ENCODE assay signal across 8 cellular contexts in genomic region chr3:180036678-180037455, GRCh38. TPM values are rescaled to one million over a fixed set of nuclear protein-coding genes. Genes with fewer than 3 reads are reported as not detected.
DNase-seq lines count a peak whose midpoint lies in the region; ATAC-seq and TF ChIP-seq lines count a peak whose summit lies in the region.

TSS of gene PEX5L (minus strand) at chr3:180036937. CDS start at chr3:180036599, 338 bp downstream.

- intact Hi-C loops in left cardiac atrium (cut with DNase I): no loop called here
- intact Hi-C loops in psoas muscle (cut with DNase I): no loop called here
- intact Hi-C loops in lower leg skin (cut with DNase I; ENCODE audit: low total_unique reads): no loop called here

- H3K27me3 ChIP-seq in psoas muscle (ENCODE audit: insufficient read depth in 3 of 3, low read length in 2 of 3): peaks cover 4 to 46% (median 7%) of the 10 kb centered on the region in 3 donors

- H3K4me1 ChIP-seq in psoas muscle: no peaks in the 10 kb centered on the region

- no peaks in the 10 kb centered on the region for H3K9me3 ChIP-seq in psoas muscle

- ATAC-seq in GM18873 (IDR thresholded peaks at IDR 0.05; ENCODE audit: low FRiP score, unreplicated experiment) (peak; percentile 47), HG03066 (IDR thresholded peaks at IDR 0.05; ENCODE audit: low read depth, unreplicated experiment) (peak; percentile 84), left cardiac atrium (peak; percentile 72 to 94), psoas muscle (peak in 3 of 4 donors; percentile 47 to 61 (median 60))

- DNase-seq in AG09309 (ENCODE audit: low read depth) (no peak), NCI-H2107 treated with DMSO at 0.1 percent for 48 hours (lab: John Stamatoyannopoulos, UW; ENCODE audit: unreplicated experiment) (peak; percentile 81), activated gamma-delta T cell (lab: John Stamatoyannopoulos, UW) (peak; percentile 15), left cardiac atrium (peak; percentile 48), psoas muscle (peak; percentile 19 to 54), lower leg skin (ENCODE audit: low spot score in 2 of 2) (no peak)

- H3K27ac ChIP-seq in psoas muscle: no peak within 1 kb of the TSS

- 0 to 1% (median 1%) methylated on average over 88 to 96 of the region's 96 CpGs for WGBS in psoas muscle, 3 donors
- WGBS in lower leg skin, 2 donors: 4 to 8% methylated on average over 28 to 48 of the region's 96 CpGs

- H3K4me3 ChIP-seq in AG09309 (ENCODE audit: control insufficient read depth, low read depth, low read length) (peak within 1 kb of the TSS; percentile 37), psoas muscle (peak within 1 kb of the TSS; percentile 52), lower leg skin (ENCODE audit: low read depth, poor library complexity, severe bottlenecking) (no peak within 1 kb of the TSS)

- TF ChIP-seq POLR2A in lower leg skin (IDR thresholded peaks at IDR 0.05): no peak

- TF ChIP-seq CTCF in AG09309 (IDR thresholded peaks at IDR 0.05; ENCODE audit: control insufficient read depth, insufficient read depth, low read depth, low read length, missing control alignments) (no peak), psoas muscle (IDR thresholded peaks at IDR 0.05) (no peak), lower leg skin (IDR thresholded peaks at IDR 0.05) (no peak)

- H3K36me3 ChIP-seq in psoas muscle (ENCODE audit: insufficient read depth in 1 of 2, low read depth in 1 of 2): no peaks in the 10 kb centered on the region

RNA-seq across cellular contexts. Expression of gene PEX5L, which starts in this region (rescaled TPM):
- total RNA-seq in left cardiac atrium (1 to 10 TPM in 1 of 2 donors, under 1 TPM in 1; 0.39 to 1.4 TPM), psoas muscle (not detected), lower leg skin (not detected)
- under 1 TPM in 1 of 3 donors, not detected in 2; 0.14 TPM for polyA plus RNA-seq in psoas muscle

Comparison
In these comparisons a context has a peak if more than half of its experiments do, and no peak if none do; other contexts are left out.
1. Peak in DNase-seq, ATAC-seq and H3K4me3 ChIP-seq in psoas muscle; RNA of the gene not detected or under 1 TPM.
2. DNase-seq: peak in NCI-H2107 treated with DMSO at 0.1 percent for 48 hours (single experiment), activated gamma-delta T cell (single experiment) and left cardiac atrium (single experiment); none in AG09309 (single experiment) and lower leg skin (0 of 2).
3. Peak in every context shown above with its lines, with median percentiles within 50 percentile points of each other: ATAC-seq.